In the genomic region with DNA sequence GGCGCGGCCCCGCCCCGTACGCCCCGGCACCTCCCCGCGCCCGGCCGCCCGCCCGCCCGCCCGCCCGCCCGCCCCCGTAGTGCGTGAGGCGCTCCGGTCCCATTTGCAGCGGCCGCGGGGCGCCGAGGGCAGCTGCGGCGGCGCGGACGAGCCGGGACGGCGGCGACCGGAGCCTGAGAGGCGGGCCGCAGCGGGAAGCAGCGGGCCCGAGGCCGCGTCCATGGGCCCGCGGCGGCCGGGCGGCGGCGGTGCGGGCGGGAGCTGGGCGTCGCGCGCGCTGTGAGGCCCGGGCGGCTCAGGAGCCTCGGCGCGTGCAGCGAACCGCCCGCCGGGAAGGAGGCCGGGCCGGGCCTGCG, we compare ENCODE assay signal across 8 cellular contexts. TPM values are rescaled to one million over a fixed set of nuclear protein-coding genes. Genes with fewer than 3 reads are reported as not detected.
DNase-seq lines count a peak whose midpoint lies in the region; ATAC-seq lines count a peak whose summit lies in the region.

MPRIP (plus strand) TSS at position 77 of the 356 bp plus-strand sequence. CDS start 392 bp downstream, outside the sequence.

- H3K4me3 ChIP-seq in iPS-15b (ENCODE audit: low read depth, low read length), result peak within 1 kb of the TSS; percentile 85

- CTCF ChIA-PET in activated naive CD4-positive, alpha-beta T cell treated with anti-CD3 and anti-CD28 coated beads for 36 hours (lab: Charles Lee), result no interaction called here

- H3K27me3 ChIP-seq in iPS-15b (ENCODE audit: control insufficient read depth, insufficient read depth, low read length), result peaks cover 9% of the 10 kb centered on the region

- intact Hi-C loops in activated naive CD4-positive, alpha-beta T cell treated with anti-CD3 and anti-CD28 coated beads for 36 hours (cut with micrococcal nuclease), result loop anchor here (1.0 to 5.0 kb wide), 6 partner anchors 45 to 550 kb away; partner anchors contain the start of genes COPS3 and PEMT

- no peaks in the 10 kb centered on the region for H3K9me3 ChIP-seq in iPS-15b (ENCODE audit: control insufficient read depth, insufficient read depth, low read length)

- H3K36me3 Mint-ChIP-seq in activated naive CD4-positive, alpha-beta T cell treated with anti-CD3 and anti-CD28 coated beads for 36 hours (ENCODE audit: low read depth), result no peaks in the 10 kb centered on the region
- H3K36me3 Mint-ChIP-seq in activated naive CD8-positive, alpha-beta T cell treated with anti-CD3 and anti-CD28 coated beads, Interleukin-2, amount 50 U/mL, for 24 hours (ENCODE audit: low read depth), result peaks cover 5% of the 10 kb centered on the region
- H3K36me3 Mint-ChIP-seq in stimulated activated memory B cell treated with anti-CD40 and anti-IgM and Interleukin-4, amounts not matched to agents 10 μg/mL and 1 μg/mL and 100 μg/mL, for 72 hours, result no peaks in the 10 kb centered on the region

- peak within 1 kb of the TSS; percentile 89 for H3K4me3 Mint-ChIP-seq in activated naive CD4-positive, alpha-beta T cell treated with anti-CD3 and anti-CD28 coated beads for 36 hours
- H3K4me3 Mint-ChIP-seq in activated naive CD8-positive, alpha-beta T cell treated with anti-CD3 and anti-CD28 coated beads, Interleukin-2, amount 50 U/mL, for 24 hours, result peak within 1 kb of the TSS; percentile 90
- H3K4me3 Mint-ChIP-seq in stimulated activated memory B cell treated with anti-CD40 and anti-IgM and Interleukin-4, amounts not matched to agents 10 μg/mL and 1 μg/mL and 100 μg/mL, for 72 hours, result peak within 1 kb of the TSS; percentile 91

- no peaks in the 10 kb centered on the region for H3K9me3 Mint-ChIP-seq in activated naive CD4-positive, alpha-beta T cell treated with anti-CD3 and anti-CD28 coated beads for 36 hours
- no peaks in the 10 kb centered on the region for H3K9me3 Mint-ChIP-seq in activated naive CD8-positive, alpha-beta T cell treated with anti-CD3 and anti-CD28 coated beads, Interleukin-2, amount 50 U/mL, for 24 hours
- no peaks in the 10 kb centered on the region for H3K9me3 Mint-ChIP-seq in stimulated activated memory B cell treated with anti-CD40 and anti-IgM and Interleukin-4, amounts not matched to agents 10 μg/mL and 1 μg/mL and 100 μg/mL, for 72 hours

- peak; percentile 12 for ATAC-seq in activated naive CD8-positive, alpha-beta T cell treated with anti-CD3 and anti-CD28 coated beads, Interleukin-2, amount 50 U/mL, for 24 hours
- ATAC-seq in stimulated activated memory B cell treated with anti-CD40 and anti-IgM and Interleukin-4, amounts not matched to agents 10 μg/mL and 1 μg/mL and 100 μg/mL, for 72 hours, result peak; percentile 18
- no peak for ATAC-seq in GM18498 (IDR thresholded peaks at IDR 0.05; ENCODE audit: unreplicated experiment)
- ATAC-seq in HG02870 (IDR thresholded peaks at IDR 0.05; ENCODE audit: unreplicated experiment), result no peak

- H3K36me3 ChIP-seq in iPS-15b (ENCODE audit: control insufficient read depth, insufficient read depth, low read length), result no peaks in the 10 kb centered on the region

- peak within 1 kb of the TSS; percentile 41 for H3K9ac ChIP-seq in iPS-15b (ENCODE audit: low read depth, low read length)

- H3K27ac Mint-ChIP-seq in activated naive CD4-positive, alpha-beta T cell treated with anti-CD3 and anti-CD28 coated beads for 36 hours, result peak within 1 kb of the TSS; percentile 63
- H3K27ac Mint-ChIP-seq in activated naive CD8-positive, alpha-beta T cell treated with anti-CD3 and anti-CD28 coated beads, Interleukin-2, amount 50 U/mL, for 24 hours, result peak within 1 kb of the TSS; percentile 55
- H3K27ac Mint-ChIP-seq in stimulated activated memory B cell treated with anti-CD40 and anti-IgM and Interleukin-4, amounts not matched to agents 10 μg/mL and 1 μg/mL and 100 μg/mL, for 72 hours, result peak within 1 kb of the TSS; percentile 74

- H3K4me1 ChIP-seq in iPS-15b (ENCODE audit: control insufficient read depth, insufficient read depth, low read length), result peaks cover 15% of the 10 kb centered on the region

- no peak for DNase-seq in activated naive CD4-positive, alpha-beta T cell treated with anti-CD3 and anti-CD28 coated beads for 36 hours
- no peak for DNase-seq in activated naive CD4-positive, alpha-beta T cell treated with anti-CD3 and anti-CD28 coated beads, Interleukin-2, amount 50 U/mL, for 16 hours
- no peak for DNase-seq in activated naive CD8-positive, alpha-beta T cell treated with anti-CD3 and anti-CD28 coated beads, Interleukin-2, amount 50 U/mL, for 24 hours
- no peak for DNase-seq in stimulated activated CD4-positive, alpha-beta T cell treated with anti-CD3 and anti-CD28 coated beads, Interleukin-2, amount 100 ng/mL, for 24 hours

- H3K27me3 Mint-ChIP-seq in activated naive CD4-positive, alpha-beta T cell treated with anti-CD3 and anti-CD28 coated beads for 36 hours (ENCODE audit: low read depth), result no peaks in the 10 kb centered on the region
- H3K27me3 Mint-ChIP-seq in activated naive CD8-positive, alpha-beta T cell treated with anti-CD3 and anti-CD28 coated beads, Interleukin-2, amount 50 U/mL, for 24 hours, result no peaks in the 10 kb centered on the region
- no peaks in the 10 kb centered on the region for H3K27me3 Mint-ChIP-seq in stimulated activated memory B cell treated with anti-CD40 and anti-IgM and Interleukin-4, amounts not matched to agents 10 μg/mL and 1 μg/mL and 100 μg/mL, for 72 hours

- peaks cover 48% of the 10 kb centered on the region for H3K4me1 Mint-ChIP-seq in activated naive CD4-positive, alpha-beta T cell treated with anti-CD3 and anti-CD28 coated beads for 36 hours (ENCODE audit: low read depth)
- peaks cover 52% of the 10 kb centered on the region for H3K4me1 Mint-ChIP-seq in activated naive CD8-positive, alpha-beta T cell treated with anti-CD3 and anti-CD28 coated beads, Interleukin-2, amount 50 U/mL, for 24 hours
- H3K4me1 Mint-ChIP-seq in stimulated activated memory B cell treated with anti-CD40 and anti-IgM and Interleukin-4, amounts not matched to agents 10 μg/mL and 1 μg/mL and 100 μg/mL, for 72 hours, result peaks cover 50% of the 10 kb centered on the region

RNA-seq across cellular contexts. Expression of gene MPRIP, which starts in this region (rescaled TPM):
- 100 to 1,000 TPM; 125 TPM for total RNA-seq in activated naive CD4-positive, alpha-beta T cell treated with anti-CD3 and anti-CD28 coated beads for 36 hours

Comparison
In these comparisons a context has a peak if more than half of its experiments do, and no peak if none do; other contexts are left out.
1. ATAC-seq: peak in activated naive CD8-positive, alpha-beta T cell treated with anti-CD3 and anti-CD28 coated beads, Interleukin-2, amount 50 U/mL, for 24 hours (single experiment) and stimulated activated memory B cell treated with anti-CD40 and anti-IgM and Interleukin-4, amounts not matched to agents 10 μg/mL and 1 μg/mL and 100 μg/mL, for 72 hours (single experiment); none in GM18498 (single experiment) and HG02870 (single experiment).
2. Peak in every context shown above with its lines, with median percentiles within 50 percentile points of each other: H3K27ac Mint-ChIP-seq and H3K4me3 Mint-ChIP-seq.